Comparison of ENCODE assay signal across 8 cellular contexts in genomic region chr3:147616998-147617619, GRCh38.
DNase-seq lines count a peak whose midpoint lies in the region; TF ChIP-seq lines count a peak whose summit lies in the region.

No MANE protein-coding gene starts in this region.

- TF ChIP-seq CTCF in MM.1S (IDR thresholded peaks at IDR 0.05; ENCODE audit: low read length) = peak; percentile 60

- H3K9me3 ChIP-seq in MM.1S (replicated peaks; ENCODE audit: insufficient read depth, low read length) (no peaks in the 10 kb centered on the region), adipocyte (ENCODE audit: control insufficient read depth, low read length) (no peaks in the 10 kb centered on the region)

- no peaks in the 10 kb centered on the region for H3K9me3 Mint-ChIP-seq in activated T-helper 1 cell treated with anti-CD3 and anti-CD28 coated beads, Interleukin-12 subunit alpha, Interleukin-12 subunit beta, Interleukin-2, Interleukin-4 antibody, amounts not matched to agents 30 ng/mL and 10 ng/mL and 1 ng/mL, durations not matched to agents 14 hours and 24 hours and 36 hours

- H2AFZ ChIP-seq in MM.1S (ENCODE audit: low read length) = no peak overlapping the region

- H3K79me2 ChIP-seq in MM.1S (ENCODE audit: low read length) = no peaks in the 10 kb centered on the region

- H3F3A ChIP-seq in MM.1S (ENCODE audit: insufficient read depth, low read length) = no peaks in the 10 kb centered on the region

- DNase-seq in DMS53 treated with DMSO at 0.1 percent for 48 hours (lab: John Stamatoyannopoulos, UW; ENCODE audit: unreplicated experiment) (peak; percentile 32), MM.1S (peak; percentile 41), adipocyte (ENCODE audit: low read depth) (peak; percentile 80), medulla oblongata (ENCODE audit: extremely low spot score) (peak; percentile 45), T1000 (lab: John Stamatoyannopoulos, UW) (no peak)
- DNase-seq in activated T-helper 1 cell treated with anti-CD3 and anti-CD28 coated beads, Interleukin-12 subunit alpha, Interleukin-12 subunit beta, Interleukin-2, Interleukin-4 antibody, amounts not matched to agents 30 ng/mL and 10 ng/mL and 1 ng/mL, durations not matched to agents 14 hours and 24 hours and 36 hours (ENCODE audit: low spot score) = no peak
- DNase-seq in stimulated activated naive CD4-positive, alpha-beta T cell treated with Interleukin-2 at 50 U/mL for 16 hours (lab: John Stamatoyannopoulos, UW) = no peak
- no peak for DNase-seq in activated CD4-positive, alpha-beta T cell treated with anti-CD3 and anti-CD28 coated beads, Interleukin-2, amount 50 U/mL, for 48 hours

- H4K20me1 ChIP-seq in MM.1S (ENCODE audit: insufficient read depth, low read length) = no peaks in the 10 kb centered on the region

- no peaks in the 10 kb centered on the region for H3K36me3 Mint-ChIP-seq in activated T-helper 1 cell treated with anti-CD3 and anti-CD28 coated beads, Interleukin-12 subunit alpha, Interleukin-12 subunit beta, Interleukin-2, Interleukin-4 antibody, amounts not matched to agents 30 ng/mL and 10 ng/mL and 1 ng/mL, durations not matched to agents 14 hours and 24 hours and 36 hours (ENCODE audit: low read depth)

- no peak overlapping the region for H3K4me3 Mint-ChIP-seq in activated T-helper 1 cell treated with anti-CD3 and anti-CD28 coated beads, Interleukin-12 subunit alpha, Interleukin-12 subunit beta, Interleukin-2, Interleukin-4 antibody, amounts not matched to agents 30 ng/mL and 10 ng/mL and 1 ng/mL, durations not matched to agents 14 hours and 24 hours and 36 hours

- H3K9me2 ChIP-seq in MM.1S (replicated peaks; ENCODE audit: insufficient read depth, low read length) = no peaks in the 10 kb centered on the region

- no peak overlapping the region for H3K27ac ChIP-seq in MM.1S (ENCODE audit: low read length)

- H3K9ac ChIP-seq in MM.1S (ENCODE audit: low read length) (no peak overlapping the region), adipocyte (ENCODE audit: low read length) (no peak overlapping the region)

- no peak overlapping the region for H3K4me2 ChIP-seq in MM.1S (ENCODE audit: low read depth, low read length)

- no peak overlapping the region for H3K27ac Mint-ChIP-seq in activated T-helper 1 cell treated with anti-CD3 and anti-CD28 coated beads, Interleukin-12 subunit alpha, Interleukin-12 subunit beta, Interleukin-2, Interleukin-4 antibody, amounts not matched to agents 30 ng/mL and 10 ng/mL and 1 ng/mL, durations not matched to agents 14 hours and 24 hours and 36 hours

- H3K4me3 ChIP-seq in MM.1S (ENCODE audit: low read length) = no peak overlapping the region
- no peak overlapping the region for H3K4me3 ChIP-seq in adipocyte (ENCODE audit: low read length)

- no peaks in the 10 kb centered on the region for H3K36me3 ChIP-seq in MM.1S (replicated peaks; ENCODE audit: insufficient read depth, low read length)
- H3K36me3 ChIP-seq in adipocyte (ENCODE audit: control insufficient read depth, insufficient read depth, low read length, severe bottlenecking) = no peaks in the 10 kb centered on the region

- H3K27me3 Mint-ChIP-seq in activated T-helper 1 cell treated with anti-CD3 and anti-CD28 coated beads, Interleukin-12 subunit alpha, Interleukin-12 subunit beta, Interleukin-2, Interleukin-4 antibody, amounts not matched to agents 30 ng/mL and 10 ng/mL and 1 ng/mL, durations not matched to agents 14 hours and 24 hours and 36 hours (ENCODE audit: insufficient read depth) = no peaks in the 10 kb centered on the region

- H3K4me1 Mint-ChIP-seq in activated T-helper 1 cell treated with anti-CD3 and anti-CD28 coated beads, Interleukin-12 subunit alpha, Interleukin-12 subunit beta, Interleukin-2, Interleukin-4 antibody, amounts not matched to agents 30 ng/mL and 10 ng/mL and 1 ng/mL, durations not matched to agents 14 hours and 24 hours and 36 hours (ENCODE audit: low read depth) = no peaks in the 10 kb centered on the region

- H3K4me1 ChIP-seq in MM.1S (ENCODE audit: low read length) (peaks cover 7% of the 10 kb centered on the region), adipocyte (ENCODE audit: control insufficient read depth, insufficient read depth, low read length) (peaks cover 6% of the 10 kb centered on the region)

- intact Hi-C loops in activated T-helper 1 cell treated with anti-CD3 and anti-CD28 coated beads, Interleukin-12 subunit alpha, Interleukin-12 subunit beta, Interleukin-2, Interleukin-4 antibody, amounts not matched to agents 30 ng/mL and 10 ng/mL and 1 ng/mL, durations not matched to agents 14 hours and 24 hours and 36 hours (cut with micrococcal nuclease) = no loop called here

- H3K27me3 ChIP-seq in MM.1S (replicated peaks; ENCODE audit: insufficient read depth, low read length) (no peaks in the 10 kb centered on the region), adipocyte (replicated peaks; ENCODE audit: control insufficient read depth, insufficient read depth, low read length) (no peaks in the 10 kb centered on the region)

Comparison
In these comparisons a context has a peak if more than half of its experiments do, and no peak if none do; other contexts are left out.
1. DNase-seq: peak in DMS53 treated with DMSO at 0.1 percent for 48 hours (single experiment), MM.1S (single experiment), adipocyte (single experiment) and medulla oblongata (single experiment); none in activated T-helper 1 cell treated with anti-CD3 and anti-CD28 coated beads, Interleukin-12 subunit alpha, Interleukin-12 subunit beta, Interleukin-2, Interleukin-4 antibody, amounts not matched to agents 30 ng/mL and 10 ng/mL and 1 ng/mL, durations not matched to agents 14 hours and 24 hours and 36 hours (single experiment), stimulated activated naive CD4-positive, alpha-beta T cell treated with Interleukin-2 at 50 U/mL for 16 hours (single experiment), T1000 (single experiment) and activated CD4-positive, alpha-beta T cell treated with anti-CD3 and anti-CD28 coated beads, Interleukin-2, amount 50 U/mL, for 48 hours (0 of 2).